In the genomic region with DNA sequence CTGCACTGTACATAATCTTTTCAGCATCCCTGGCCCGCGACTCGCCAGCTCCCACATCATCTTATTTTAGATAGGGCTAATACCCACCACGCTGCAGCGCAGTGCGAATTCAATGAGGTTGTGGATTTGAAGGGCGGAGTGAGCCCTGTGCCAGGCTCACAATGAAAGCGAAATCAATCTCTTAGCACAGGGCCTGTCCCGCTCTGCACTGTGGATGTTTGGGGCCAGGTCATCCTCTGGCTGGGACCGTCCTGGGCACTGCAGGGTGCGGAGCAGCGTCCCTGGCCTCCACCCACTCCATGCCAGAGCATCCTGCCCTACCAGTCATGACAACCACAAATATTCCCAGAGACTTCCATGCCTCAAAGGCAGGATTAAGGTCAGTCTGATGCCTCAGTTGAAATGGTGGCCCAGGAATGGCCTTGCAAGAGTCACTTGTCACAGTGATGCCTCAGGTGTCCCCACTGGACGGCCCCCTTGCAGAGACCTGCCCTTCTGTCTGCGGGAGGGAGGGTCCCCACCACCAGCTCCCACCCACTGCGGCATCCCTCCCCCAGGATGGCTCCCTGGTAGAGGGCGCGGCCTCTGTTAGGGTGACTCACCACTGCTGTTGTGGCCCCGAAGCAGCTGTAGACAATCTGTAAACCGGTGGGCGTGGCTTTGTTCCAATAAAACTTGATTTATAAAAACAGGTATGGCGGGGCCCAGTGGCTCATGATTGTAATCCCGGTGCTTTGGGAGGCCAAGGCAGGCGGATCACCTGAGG, we compare ENCODE assay signal across 1 cellular context.
TF ChIP-seq lines count a peak whose summit lies in the region.

No MANE protein-coding gene starts in this region.

TF ChIP-seq in GM23338, 12 proteins besides CTCF, POLR2A, EP300 and RAD21:
- TF ChIP-seq, protein P1, sequence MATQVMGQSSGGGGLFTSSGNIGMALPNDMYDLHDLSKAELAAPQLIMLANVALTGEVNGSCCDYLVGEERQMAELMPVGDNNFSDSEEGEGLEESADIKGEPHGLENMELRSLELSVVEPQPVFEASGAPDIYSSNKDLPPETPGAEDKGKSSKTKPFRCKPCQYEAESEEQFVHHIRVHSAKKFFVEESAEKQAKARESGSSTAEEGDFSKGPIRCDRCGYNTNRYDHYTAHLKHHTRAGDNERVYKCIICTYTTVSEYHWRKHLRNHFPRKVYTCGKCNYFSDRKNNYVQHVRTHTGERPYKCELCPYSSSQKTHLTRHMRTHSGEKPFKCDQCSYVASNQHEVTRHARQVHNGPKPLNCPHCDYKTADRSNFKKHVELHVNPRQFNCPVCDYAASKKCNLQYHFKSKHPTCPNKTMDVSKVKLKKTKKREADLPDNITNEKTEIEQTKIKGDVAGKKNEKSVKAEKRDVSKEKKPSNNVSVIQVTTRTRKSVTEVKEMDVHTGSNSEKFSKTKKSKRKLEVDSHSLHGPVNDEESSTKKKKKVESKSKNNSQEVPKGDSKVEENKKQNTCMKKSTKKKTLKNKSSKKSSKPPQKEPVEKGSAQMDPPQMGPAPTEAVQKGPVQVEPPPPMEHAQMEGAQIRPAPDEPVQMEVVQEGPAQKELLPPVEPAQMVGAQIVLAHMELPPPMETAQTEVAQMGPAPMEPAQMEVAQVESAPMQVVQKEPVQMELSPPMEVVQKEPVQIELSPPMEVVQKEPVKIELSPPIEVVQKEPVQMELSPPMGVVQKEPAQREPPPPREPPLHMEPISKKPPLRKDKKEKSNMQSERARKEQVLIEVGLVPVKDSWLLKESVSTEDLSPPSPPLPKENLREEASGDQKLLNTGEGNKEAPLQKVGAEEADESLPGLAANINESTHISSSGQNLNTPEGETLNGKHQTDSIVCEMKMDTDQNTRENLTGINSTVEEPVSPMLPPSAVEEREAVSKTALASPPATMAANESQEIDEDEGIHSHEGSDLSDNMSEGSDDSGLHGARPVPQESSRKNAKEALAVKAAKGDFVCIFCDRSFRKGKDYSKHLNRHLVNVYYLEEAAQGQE (IDR thresholded peaks at IDR 0.05; ENCODE audit: unreplicated experiment) = no peak
- TF ChIP-seq, protein P2, sequence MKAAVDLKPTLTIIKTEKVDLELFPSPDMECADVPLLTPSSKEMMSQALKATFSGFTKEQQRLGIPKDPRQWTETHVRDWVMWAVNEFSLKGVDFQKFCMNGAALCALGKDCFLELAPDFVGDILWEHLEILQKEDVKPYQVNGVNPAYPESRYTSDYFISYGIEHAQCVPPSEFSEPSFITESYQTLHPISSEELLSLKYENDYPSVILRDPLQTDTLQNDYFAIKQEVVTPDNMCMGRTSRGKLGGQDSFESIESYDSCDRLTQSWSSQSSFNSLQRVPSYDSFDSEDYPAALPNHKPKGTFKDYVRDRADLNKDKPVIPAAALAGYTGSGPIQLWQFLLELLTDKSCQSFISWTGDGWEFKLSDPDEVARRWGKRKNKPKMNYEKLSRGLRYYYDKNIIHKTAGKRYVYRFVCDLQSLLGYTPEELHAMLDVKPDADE (IDR thresholded peaks at IDR 0.05) = no peak
- TF ChIP-seq CREB1 (CRISPR knock-in tag; IDR thresholded peaks at IDR 0.05; ENCODE audit: low read depth) (no peak), ZNF114 (CRISPR knock-in tag; IDR thresholded peaks at IDR 0.05) (no peak), EZH2phosphoT487 (IDR thresholded peaks at IDR 0.05; ENCODE audit: unreplicated experiment) (no peak), STAT1 (IDR thresholded peaks at IDR 0.05; ENCODE audit: unreplicated experiment) (no peak), JUNB (IDR thresholded peaks at IDR 0.05; ENCODE audit: unreplicated experiment) (no peak), POLR2AphosphoS5 (IDR thresholded peaks at IDR 0.05; ENCODE audit: low read depth) (no peak)
